23 cellular contexts compared by ENCODE assay signal in the genomic region with DNA sequence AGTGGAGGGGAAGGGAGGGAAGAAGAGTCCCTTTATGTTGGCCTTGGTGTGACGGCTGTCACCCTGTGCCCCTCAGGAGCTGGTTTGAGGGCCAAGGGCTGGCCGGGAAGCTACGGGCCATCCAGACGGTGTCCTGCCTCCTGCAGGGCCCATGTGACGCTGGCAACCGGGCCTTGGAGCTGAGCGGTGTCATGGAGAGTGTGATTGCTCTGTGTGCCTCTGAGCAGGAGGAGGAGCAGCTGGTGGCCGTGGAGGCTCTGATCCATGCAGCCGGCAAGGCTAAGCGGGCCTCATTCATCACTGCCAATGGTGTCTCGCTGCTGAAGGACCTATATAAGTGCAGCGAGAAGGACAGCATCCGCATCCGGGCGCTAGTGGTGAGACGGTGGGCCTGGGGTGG.
"Had no signal": no experiment of that assay in that cellular context is flagged by ENCODE, and none has a peak within 500 bp of the region (broad histone marks: within the 10 kb centered on the region; RNA-seq: fewer than 3 reads in every experiment).

No MANE protein-coding gene starts in this region.

- H3K9ac ChIP-seq: KMS-11 had no signal

- H3K4me3 ChIP-seq: SJSA1, SK-N-MC had no signal

- FAIRE-seq: HepG2, RCC 7860 had no signal

- H3K4me1 ChIP-seq: SJSA1 had no signal

- DNase-seq: IMR-90, Kasumi-1, MM.1S, NCI-H1092 treated with DMSO at 0.1 percent for 48 hours, NCI-H1436, NCI-H187, NCI-H2029, NCI-H2081 treated with DMSO at 0.1 percent for 48 hours, NCI-H2171, NCI-H226, NCI-H446, NCI-H510A, NCI-H524 treated with DMSO at 0.1 percent for 48 hours, NCI-H69, NCI-H774, Right ventricle myocardium superior, RPMI8226, SIG-M5 had no signal

- H3K9me3 ChIP-seq: SJSA1 had no signal

- H3K27me3 ChIP-seq: SJSA1 had no signal

- H3K27ac ChIP-seq: KMS-11, SJSA1, SK-N-MC had no signal
